8 cellular contexts compared by ENCODE assay signal in the genomic region with DNA sequence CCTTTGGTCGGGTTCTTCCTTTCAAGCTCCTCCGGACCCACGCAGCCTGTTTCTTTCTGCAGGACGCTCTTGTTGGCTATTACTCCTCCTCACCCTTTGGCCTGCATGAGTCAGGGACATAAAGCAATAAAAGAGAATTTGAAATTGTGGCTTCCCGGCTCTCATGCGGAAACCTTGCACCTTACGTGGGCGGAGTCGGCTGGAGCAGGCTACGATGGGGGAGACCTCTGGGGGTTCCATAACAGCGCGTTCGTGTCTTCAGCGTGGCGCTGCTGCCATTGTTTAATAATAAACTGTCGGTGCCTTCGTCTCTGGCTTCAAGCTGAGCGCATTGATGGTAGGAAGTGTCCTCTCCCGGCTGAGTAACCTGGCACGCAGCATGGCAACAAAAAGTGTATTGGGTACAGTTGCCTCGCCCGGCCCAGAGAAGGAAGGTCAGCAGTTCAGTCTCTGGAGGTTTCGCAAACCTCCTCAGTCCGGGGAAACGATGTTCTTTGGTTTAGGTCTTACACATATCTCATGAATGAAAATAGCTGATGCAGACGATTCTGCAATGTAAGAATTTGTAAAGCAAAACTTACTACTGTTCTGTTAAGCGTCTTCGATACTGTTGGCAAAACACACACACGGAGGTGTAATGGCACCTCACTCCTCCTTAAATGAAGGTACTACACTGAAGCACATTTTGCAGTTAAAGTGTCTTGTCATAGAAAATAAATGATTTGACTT. TPM values are rescaled to one million over a fixed set of nuclear protein-coding genes. Genes with fewer than 3 reads are reported as not detected.
DNase-seq lines count a peak whose midpoint lies in the region; ATAC-seq, FAIRE-seq and TF ChIP-seq lines count a peak whose summit lies in the region.

No MANE protein-coding gene starts in this region.

- no peak for TF ChIP-seq POLR2A in GM12891 (IDR thresholded peaks at IDR 0.05; ENCODE audit: low read depth, low read length)

- H3K4me3 Mint-ChIP-seq in stimulated activated naive CD8-positive, alpha-beta T cell treated with anti-CD3 and anti-CD28 coated beads, Interleukin-15, amount 100 ng/mL, for 72 hours: peak overlapping the region; percentile 94 to 100

- peak overlapping the region; percentile 89 for H3K4me2 ChIP-seq in OCI-LY1 (ENCODE audit: low read length)

- no peaks in the 10 kb centered on the region for H4K20me1 ChIP-seq in OCI-LY1 (ENCODE audit: insufficient read depth, low read length)

- H3K9ac ChIP-seq in OCI-LY1 (ENCODE audit: low read length): peak overlapping the region; percentile 57

- H3K27me3 Mint-ChIP-seq in stimulated activated naive CD8-positive, alpha-beta T cell treated with anti-CD3 and anti-CD28 coated beads, Interleukin-15, amount 100 ng/mL, for 72 hours: no peaks in the 10 kb centered on the region

- POLR2A ChIA-PET in BJ (lab: Charles Lee): no interaction called here

- H3K27ac Mint-ChIP-seq in stimulated activated naive CD8-positive, alpha-beta T cell treated with anti-CD3 and anti-CD28 coated beads, Interleukin-15, amount 100 ng/mL, for 72 hours: peak overlapping the region; percentile 86 to 92

- H3K36me3 ChIP-seq in BJ (ENCODE audit: control insufficient read depth, insufficient read depth, low read length) (no peaks in the 10 kb centered on the region), OCI-LY1 (ENCODE audit: insufficient read depth, low read length) (peaks cover 10% of the 10 kb centered on the region), left lung (no peaks in the 10 kb centered on the region)

- intact Hi-C loops in left lung (cut with DNase I): no loop called here

- ATAC-seq in GM18868 (IDR thresholded peaks at IDR 0.05; ENCODE audit: unreplicated experiment) (peak; percentile 15), HG03060 (IDR thresholded peaks at IDR 0.05; ENCODE audit: low read depth, unreplicated experiment) (peak; percentile 13), left lung (peak; percentile 71)
- peak; percentile 49 for ATAC-seq in stimulated activated naive CD8-positive, alpha-beta T cell treated with anti-CD3 and anti-CD28 coated beads, Interleukin-15, amount 100 ng/mL, for 72 hours

- H3K9me3 ChIP-seq in OCI-LY1 (ENCODE audit: low read length) (no peaks in the 10 kb centered on the region), left lung (no peaks in the 10 kb centered on the region)

- H3K4me1 Mint-ChIP-seq in stimulated activated naive CD8-positive, alpha-beta T cell treated with anti-CD3 and anti-CD28 coated beads, Interleukin-15, amount 100 ng/mL, for 72 hours: peaks cover 31% of the 10 kb centered on the region

- no peaks in the 10 kb centered on the region for H3K27me3 ChIP-seq in BJ (ENCODE audit: control insufficient read depth, insufficient read depth, low read length)
- H3K27me3 ChIP-seq in OCI-LY1 (ENCODE audit: insufficient read depth, low read length): no peaks in the 10 kb centered on the region
- no peaks in the 10 kb centered on the region for H3K27me3 ChIP-seq in left lung

- no peak for FAIRE-seq in GM12891 (lab: Jason Lieb, UNC)

- no peaks in the 10 kb centered on the region for H3F3A ChIP-seq in OCI-LY1 (ENCODE audit: insufficient read depth, low read length)

- CTCF ChIA-PET in BJ (lab: Yijun Ruan, JAX): interaction anchor here (1.2 kb wide), 1 partner anchor 24 kb away, joined by 3 read pairs; no protein-coding TSS in a partner anchor

- H3K9me3 Mint-ChIP-seq in stimulated activated naive CD8-positive, alpha-beta T cell treated with anti-CD3 and anti-CD28 coated beads, Interleukin-15, amount 100 ng/mL, for 72 hours: no peaks in the 10 kb centered on the region

- peak overlapping the region; percentile 99 for H3K4me3 ChIP-seq in BJ (ENCODE audit: low read depth, low read length)
- H3K4me3 ChIP-seq in OCI-LY1 (ENCODE audit: low read depth, low read length, poor library complexity, severe bottlenecking): peak overlapping the region; percentile 93
- peak overlapping the region; percentile 100 for H3K4me3 ChIP-seq in cardiac fibroblast (replicated peaks in 1 of 2; ENCODE audit: low read depth in 2 of 2, low read length in 2 of 2)
- H3K4me3 ChIP-seq in left lung: peak overlapping the region; percentile 81 to 86

- H3K27ac ChIP-seq in OCI-LY1 (ENCODE audit: low read depth, low read length, poor library complexity, severe bottlenecking) (no peak overlapping the region), left lung (peak overlapping the region; percentile 90 to 95)

- TF ChIP-seq CTCF in BJ (IDR thresholded peaks at IDR 0.05; ENCODE audit: insufficient read depth, low read depth, low read length) (no peak), OCI-LY1 (IDR thresholded peaks at IDR 0.05; ENCODE audit: low read length) (no peak), cardiac fibroblast (IDR thresholded peaks at IDR 0.05; ENCODE audit: low read depth, low read length) (no peak), left lung (IDR thresholded peaks at IDR 0.05) (no peak)

- peak overlapping the region; percentile 51 for H2AFZ ChIP-seq in OCI-LY1 (ENCODE audit: low read length)

- H3K4me1 ChIP-seq in OCI-LY1 (ENCODE audit: insufficient read depth, low read length, severe bottlenecking): peaks cover 22% of the 10 kb centered on the region
- peaks cover 0 to 28% of the 10 kb centered on the region in 2 donors for H3K4me1 ChIP-seq in left lung

- DNase-seq in BJ (ENCODE audit: low read depth): no peak
- peak; percentile 51 to 56 for DNase-seq in cardiac fibroblast (ENCODE audit: low read depth in 2 of 2)
- peak; percentile 78 to 80 for DNase-seq in left lung
- no peak for DNase-seq in stimulated activated naive CD8-positive, alpha-beta T cell treated with anti-CD3 and anti-CD28 coated beads, Interleukin-15, amount 100 ng/mL, for 72 hours
- no peak for DNase-seq in GM12891 (ENCODE audit: insufficient read length, low spot score)

- H3K79me2 ChIP-seq in OCI-LY1 (ENCODE audit: insufficient read depth, low read length): peaks cover 40% of the 10 kb centered on the region

- no peaks in the 10 kb centered on the region for H3K9me2 ChIP-seq in OCI-LY1 (ENCODE audit: low read depth, low read length)

TF ChIP-seq in GM12891, 5 proteins besides CTCF, POLR2A, EP300 and RAD21:
- TF ChIP-seq TAF1 (IDR thresholded peaks at IDR 0.05; ENCODE audit: low read depth, low read length) (no peak), SPI1 (IDR thresholded peaks at IDR 0.05; ENCODE audit: low read depth, low read length) (no peak), POLR2AphosphoS5 (IDR thresholded peaks at IDR 0.05; ENCODE audit: low read depth, low read length) (no peak), PAX5 (IDR thresholded peaks at IDR 0.05; ENCODE audit: insufficient read depth, low read length, severe bottlenecking) (no peak)

RNA-seq across cellular contexts. Expression of a gene that starts 0.6 kb away (rescaled TPM):
- 2.2 and 5.4 TPM in 2 replicates for polyA plus RNA-seq in BJ (2011; rRNA removed)
- 3.0 and 4.3 TPM in 2 replicates for polyA minus RNA-seq in BJ (2011; rRNA and poly(A)+ RNA removed)
- 10 to 100 TPM; 25.2 to 36.2 TPM for total RNA-seq in left lung
- polyA plus RNA-seq in GM12891 (2012; ENCODE audit: low read depth, missing spikeins): 3.5 TPM

RNA-seq across cellular contexts. Expression of a gene that starts 4.5 kb away (rescaled TPM):
- 0.01 TPM in 1 of 2 replicates, not detected in the other for polyA plus RNA-seq in BJ (2011; rRNA removed)
- polyA minus RNA-seq in BJ (2011; rRNA and poly(A)+ RNA removed): not detected in 2 replicates
- total RNA-seq in left lung: under 1 TPM; 0.17 to 0.29 TPM
- polyA plus RNA-seq in GM12891 (2012; ENCODE audit: low read depth, missing spikeins): not detected

Comparison
In these comparisons a context has a peak if more than half of its experiments do, and no peak if none do; other contexts are left out.
1. DNase-seq: peak in cardiac fibroblast (2 of 2) and left lung (2 of 2); none in BJ (single experiment), stimulated activated naive CD8-positive, alpha-beta T cell treated with anti-CD3 and anti-CD28 coated beads, Interleukin-15, amount 100 ng/mL, for 72 hours (0 of 2) and GM12891 (single experiment).
2. ATAC-seq: peak in every context shown above with its lines; median percentile 71 in left lung; 49 in stimulated activated naive CD8-positive, alpha-beta T cell treated with anti-CD3 and anti-CD28 coated beads, Interleukin-15, amount 100 ng/mL, for 72 hours; 15 in GM18868; 13 in HG03060.
3. Peak in every context shown above with its lines, with median percentiles within 50 percentile points of each other: H3K4me3 ChIP-seq.